ENCODE assay signal across 15 cellular contexts in genomic region chr2:68733365-68733764, GRCh38. TPM values are rescaled to one million over a fixed set of nuclear protein-coding genes. Genes with fewer than 3 reads are reported as not detected.
"Had no signal": no experiment of that assay in that cellular context is flagged by ENCODE, and none has a peak within 500 bp of the region (broad histone marks: within the 10 kb centered on the region; RNA-seq: fewer than 3 reads in every experiment).

No MANE protein-coding gene starts in this region.

- FAIRE-seq: islet of Langerhans had no signal

- H3K36me3 ChIP-seq: tibial nerve had no signal

- H3K9me3 Mint-ChIP-seq: activated B cell treated with CpG ODN at 0.5 μM for 24 hours; activated CD8-positive, alpha-beta T cell treated with anti-CD3 and anti-CD28 coated beads for 36 hours; activated naive CD4-positive, alpha-beta T cell treated with anti-CD3 and anti-CD28 coated beads, Interleukin-2, amount 50 U/mL, for 72 hours; activated T-cell treated with anti-CD3 and anti-CD28 coated beads, Interleukin-2, amount 50 U/mL, for 72 hours; neural crest cell had no signal

- H3K4me3 Mint-ChIP-seq: activated B cell treated with CpG ODN at 0.5 μM for 24 hours; activated CD8-positive, alpha-beta T cell treated with anti-CD3 and anti-CD28 coated beads for 36 hours; activated T-cell treated with anti-CD3 and anti-CD28 coated beads, Interleukin-2, amount 50 U/mL, for 72 hours; neural crest cell; stimulated activated naive B cell treated with anti-CD40 and anti-IgM and Interleukin-4, amounts not matched to agents 10 μg/mL and 1 μg/mL and 100 μg/mL, for 72 hours had no signal

- H3K4me3 ChIP-seq: tibial nerve had no signal

- H3K27ac Mint-ChIP-seq: activated B cell treated with CpG ODN at 0.5 μM for 24 hours; activated CD8-positive, alpha-beta T cell treated with anti-CD3 and anti-CD28 coated beads for 36 hours; activated naive CD4-positive, alpha-beta T cell treated with anti-CD3 and anti-CD28 coated beads, Interleukin-2, amount 50 U/mL, for 72 hours; activated T-cell treated with anti-CD3 and anti-CD28 coated beads, Interleukin-2, amount 50 U/mL, for 72 hours; stimulated activated naive B cell treated with anti-CD40 and anti-IgM and Interleukin-4, amounts not matched to agents 10 μg/mL and 1 μg/mL and 100 μg/mL, for 72 hours had no signal

- H3K9me3 ChIP-seq: tibial nerve had no signal

- ATAC-seq: esophagus mucosa had no signal

- H3K27me3 ChIP-seq: tibial nerve had no signal

- H3K27me3 Mint-ChIP-seq: activated B cell treated with CpG ODN at 0.5 μM for 24 hours; activated CD8-positive, alpha-beta T cell treated with anti-CD3 and anti-CD28 coated beads for 36 hours; stimulated activated naive B cell treated with anti-CD40 and anti-IgM and Interleukin-4, amounts not matched to agents 10 μg/mL and 1 μg/mL and 100 μg/mL, for 72 hours had no signal

- DNase-seq: activated B cell treated with CpG ODN at 0.5 μM for 24 hours; activated CD4-positive, alpha-beta T cell treated with anti-CD3 and anti-CD28 coated beads for 48 hours; activated CD8-positive, alpha-beta memory T cell treated with anti-CD3 and anti-CD28 coated beads, Interleukin-2, amount 50 U/mL, for 4 hours; activated CD8-positive, alpha-beta T cell treated with anti-CD3 and anti-CD28 coated beads for 36 hours; activated gamma-delta T cell; activated T-cell treated with anti-CD3 and anti-CD28 coated beads, Interleukin-2, amount 50 U/mL, for 72 hours; midbrain; stimulated activated CD4-positive, alpha-beta T cell treated with anti-CD3 and anti-CD28 coated beads, Interleukin-4, amount 100 ng/mL, for 1 hour; stimulated activated naive B cell treated with anti-CD40 and anti-IgM and Interleukin-4, amounts not matched to agents 10 μg/mL and 1 μg/mL and 100 μg/mL, for 72 hours had no signal

- H3K4me1 Mint-ChIP-seq: neural crest cell had no signal

RNA-seq across cellular contexts. Expression of gene ARHGAP25, which starts 1.2 kb away (rescaled TPM):
- total RNA-seq: myocyte had no signal
